In the genomic region with DNA sequence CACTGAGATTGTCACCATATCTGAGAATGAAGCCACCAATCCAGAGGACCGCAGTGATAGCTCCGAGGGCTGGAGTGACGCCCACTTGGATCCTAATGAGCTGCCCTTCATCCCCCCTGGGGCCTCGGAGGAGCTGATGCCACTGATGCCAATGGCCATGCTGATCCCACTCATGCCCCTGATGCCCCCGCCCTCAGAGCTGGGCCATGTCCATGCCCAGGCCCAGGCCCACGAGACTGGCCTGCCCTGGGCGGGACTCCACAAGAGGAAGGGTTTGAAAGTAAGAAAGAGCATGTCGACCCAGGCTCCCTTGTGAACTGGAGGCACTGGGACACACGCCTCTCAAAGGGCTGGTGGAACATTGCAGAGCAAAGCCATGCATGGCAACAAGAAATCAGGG, we compare ENCODE assay signal across 31 cellular contexts. TPM values are rescaled to one million over a fixed set of nuclear protein-coding genes. Genes with fewer than 3 reads are reported as not detected.
DNase-seq lines count a peak whose midpoint lies in the region; ATAC-seq, FAIRE-seq and TF ChIP-seq lines count a peak whose summit lies in the region.
"Had no signal": no experiment of that assay in that cellular context is flagged by ENCODE, and none has a peak within 500 bp of the region (broad histone marks: within the 10 kb centered on the region; RNA-seq: fewer than 3 reads in every experiment).

No MANE protein-coding gene starts in this region.

- H3K9me3 ChIP-seq in kidney (ENCODE audit: control insufficient read depth in 1 of 2, low read length in 2 of 2) (no peaks in the 10 kb centered on the region), neuronal stem cell (replicated peaks in 1 of 2; ENCODE audit: control insufficient read depth in 2 of 2, insufficient read depth in 1 of 2, low read depth in 1 of 2, low read length in 2 of 2) (no peaks in the 10 kb centered on the region)
- H3K9me3 ChIP-seq: BE2C, BLaER1 had no signal

- H3K27me3 ChIP-seq in neuronal stem cell (ENCODE audit: control insufficient read depth in 3 of 3, insufficient read depth in 3 of 3, low read depth in 1 of 3, low read length in 3 of 3): peaks cover 0 to under 1% (median 0%) of the 10 kb centered on the region in 3 experiments
- H3K27me3 ChIP-seq: BE2C had no signal

- intact Hi-C loops in natural killer cell (cut with micrococcal nuclease) (no loop called here), kidney (cut with DNase I) (no loop called here)

- ATAC-seq in natural killer cell treated with Interleukin-12 subunit alpha and Interleukin-12 subunit beta and Interleukin-15 and Interleukin-18, amount 100 ng/mL, for 72 hours: no peak
- ATAC-seq in natural killer cell (no peak), HG03354 (IDR thresholded peaks at IDR 0.05; ENCODE audit: poor library complexity, severe bottlenecking, unreplicated experiment) (no peak)
- ATAC-seq: GM12878 had no signal

- no peak overlapping the region for H4K91ac ChIP-seq in neuronal stem cell (ENCODE audit: low read depth, low read length, poor library complexity)

- no peaks in the 10 kb centered on the region for H3K36me3 ChIP-seq in kidney (ENCODE audit: control insufficient read depth in 1 of 2, insufficient read depth in 2 of 2, low read length in 2 of 2)
- H3K36me3 ChIP-seq in neuronal stem cell (replicated peaks in 1 of 2; ENCODE audit: control insufficient read depth in 2 of 2, insufficient read depth in 2 of 2, low read length in 2 of 2): no peaks in the 10 kb centered on the region
- H3K36me3 ChIP-seq: BE2C, BLaER1 had no signal

- no peak overlapping the region for H4K8ac ChIP-seq in neuronal stem cell (ENCODE audit: low read depth, low read length)

- no peak overlapping the region for H2BK12ac ChIP-seq in neuronal stem cell (ENCODE audit: low read length)

- no peak overlapping the region for H3K4me3 Mint-ChIP-seq in natural killer cell treated with Interleukin-12 subunit alpha and Interleukin-12 subunit beta and Interleukin-15 and Interleukin-18, amount 100 ng/mL, for 72 hours
- no peak overlapping the region for H3K4me3 Mint-ChIP-seq in natural killer cell
- H3K4me3 Mint-ChIP-seq: CD14-positive monocyte; CD4-positive, alpha-beta memory T cell; CD8-positive, alpha-beta memory T cell had no signal

- no peak overlapping the region for H3K4me2 ChIP-seq in neuronal stem cell (ENCODE audit: insufficient read depth, low read length, poor library complexity, severe bottlenecking)
- H3K4me2 ChIP-seq: BLaER1 had no signal

- H3K23ac ChIP-seq in neuronal stem cell (ENCODE audit: low read depth, low read length, poor library complexity): peak overlapping the region; percentile 6

- no peak overlapping the region for H3K9ac ChIP-seq in kidney (ENCODE audit: low read length in 2 of 2)
- H3K9ac ChIP-seq in neuronal stem cell (ENCODE audit: low read depth, low read length, poor library complexity): no peak overlapping the region
- H3K9ac ChIP-seq: BLaER1 had no signal

- no peaks in the 10 kb centered on the region for H3K4me1 Mint-ChIP-seq in natural killer cell treated with Interleukin-12 subunit alpha and Interleukin-12 subunit beta and Interleukin-15 and Interleukin-18, amount 100 ng/mL, for 72 hours (ENCODE audit: low read depth in 2 of 2)
- H3K4me1 Mint-ChIP-seq in natural killer cell: no peaks in the 10 kb centered on the region
- H3K4me1 Mint-ChIP-seq: CD14-positive monocyte; CD4-positive, alpha-beta memory T cell; CD4-positive, CD25-positive, alpha-beta regulatory T cell; CD8-positive, alpha-beta memory T cell had no signal

- H3K4me3 ChIP-seq in kidney (ENCODE audit: low read length in 2 of 2) (no peak overlapping the region), neuronal stem cell (ENCODE audit: low read length in 2 of 2) (no peak overlapping the region)
- H3K4me3 ChIP-seq: BLaER1, GM12878 had no signal

- no peak for TF ChIP-seq CTCF in natural killer cell (IDR thresholded peaks at IDR 0.05)
- no peak for TF ChIP-seq CTCF in kidney (IDR thresholded peaks at IDR 0.05; ENCODE audit: borderline replicate concordance, extremely low read depth, insufficient read depth)

- no peaks in the 10 kb centered on the region for H3K79me1 ChIP-seq in neuronal stem cell (ENCODE audit: low read depth, low read length)

- peaks cover 0 to 5% of the 10 kb centered on the region in 2 donors for H3K27me3 Mint-ChIP-seq in natural killer cell treated with Interleukin-12 subunit alpha and Interleukin-12 subunit beta and Interleukin-15 and Interleukin-18, amount 100 ng/mL, for 72 hours
- H3K27me3 Mint-ChIP-seq in natural killer cell (ENCODE audit: low read depth in 2 of 2): peaks cover 0 to 3% of the 10 kb centered on the region in 2 donors

- no peaks in the 10 kb centered on the region for H3K9me3 Mint-ChIP-seq in natural killer cell treated with Interleukin-12 subunit alpha and Interleukin-12 subunit beta and Interleukin-15 and Interleukin-18, amount 100 ng/mL, for 72 hours
- H3K9me3 Mint-ChIP-seq in natural killer cell: no peaks in the 10 kb centered on the region
- H3K9me3 Mint-ChIP-seq: CD14-positive monocyte; CD4-positive, alpha-beta memory T cell; CD8-positive, alpha-beta memory T cell had no signal

- H2BK15ac ChIP-seq in neuronal stem cell (ENCODE audit: low read length): no peak overlapping the region

- H3K4me1 ChIP-seq in kidney (ENCODE audit: control insufficient read depth in 1 of 2, insufficient read depth in 1 of 2, low read depth in 1 of 2, low read length in 2 of 2): no peaks in the 10 kb centered on the region
- no peaks in the 10 kb centered on the region for H3K4me1 ChIP-seq in neuronal stem cell (ENCODE audit: control insufficient read depth in 2 of 2, insufficient read depth in 1 of 2, low read depth in 1 of 2, low read length in 2 of 2)
- H3K4me1 ChIP-seq: BE2C had no signal

- H3K14ac ChIP-seq in neuronal stem cell (ENCODE audit: low read length): no peak overlapping the region

- H3K4ac ChIP-seq in neuronal stem cell (ENCODE audit: low read length): no peak overlapping the region

- no peak overlapping the region for H3K27ac Mint-ChIP-seq in natural killer cell treated with Interleukin-12 subunit alpha and Interleukin-12 subunit beta and Interleukin-15 and Interleukin-18, amount 100 ng/mL, for 72 hours
- no peak overlapping the region for H3K27ac Mint-ChIP-seq in natural killer cell
- H3K27ac Mint-ChIP-seq: CD4-positive, alpha-beta memory T cell; CD4-positive, CD25-positive, alpha-beta regulatory T cell had no signal

- no peak overlapping the region for H2AK5ac ChIP-seq in neuronal stem cell (ENCODE audit: low read depth, low read length)

- no CpG with 5 or more reads among the region's 9 CpGs for WGBS in neuronal stem cell (ENCODE audit: extremely low coverage in 2 of 2, insufficient read length in 2 of 2, insufficient replicate concordance in 1 of 2), 2 donors

- H3K27ac ChIP-seq in kidney (ENCODE audit: low read depth in 2 of 2, low read length in 2 of 2) (no peak overlapping the region), neuronal stem cell (replicated peaks; ENCODE audit: low read length) (no peak overlapping the region)
- H3K27ac ChIP-seq: BLaER1 had no signal

- H2AFZ ChIP-seq in neuronal stem cell (ENCODE audit: low read length): no peak overlapping the region

- no peak overlapping the region for H2BK5ac ChIP-seq in neuronal stem cell (ENCODE audit: low read length)

- H2BK120ac ChIP-seq in neuronal stem cell (ENCODE audit: low read depth, low read length): no peak overlapping the region

- H3K18ac ChIP-seq in neuronal stem cell (ENCODE audit: low read length): no peak overlapping the region

- DNase-seq in natural killer cell treated with Interleukin-12 subunit alpha and Interleukin-12 subunit beta and Interleukin-15 and Interleukin-18, amount 100 ng/mL, for 72 hours (ENCODE audit: low spot score): peak; percentile 50
- no peak for DNase-seq in natural killer cell
- peak; percentile 36 for DNase-seq in kidney
- DNase-seq in neuronal stem cell (ENCODE audit: low spot score): no peak
- DNase-seq in NCI-H187 treated with DMSO at 0.1 percent for 48 hours (lab: John Stamatoyannopoulos, UW): no peak
- DNase-seq: 8988T; ACHN; BE2C; C1 segment of cervical spinal cord; CD4-positive, alpha-beta memory T cell; CD4-positive, CD25-positive, alpha-beta regulatory T cell; CD8-positive, alpha-beta memory T cell; COR-L47; DMS 273 treated with DMSO at 0.1 percent for 48 hours; DMS153; DMS53; DMS79; DND-41; EL; GDM1 had no signal

- H3K36me3 Mint-ChIP-seq in natural killer cell treated with Interleukin-12 subunit alpha and Interleukin-12 subunit beta and Interleukin-15 and Interleukin-18, amount 100 ng/mL, for 72 hours: no peaks in the 10 kb centered on the region
- no peaks in the 10 kb centered on the region for H3K36me3 Mint-ChIP-seq in natural killer cell
- H3K36me3 Mint-ChIP-seq: CD14-positive monocyte; CD4-positive, alpha-beta memory T cell; CD4-positive, CD25-positive, alpha-beta regulatory T cell; CD8-positive, alpha-beta memory T cell had no signal

- FAIRE-seq in kidney (lab: Jason Lieb, UNC): no peak
- FAIRE-seq: A204.1, GM12878, GM12892, GM18507 had no signal

RNA-seq across cellular contexts. Expression of a gene that starts 2.0 kb away (rescaled TPM):
- total RNA-seq in natural killer cell treated with Interleukin-12 subunit alpha and Interleukin-12 subunit beta and Interleukin-15 and Interleukin-18, amount 100 ng/mL, for 72 hours: not detected
- total RNA-seq in natural killer cell (not detected), kidney (not detected)
- polyA plus RNA-seq in kidney (ENCODE audit: insufficient read depth, low read depth, low replicate concordance): not detected
- not detected for polyA plus RNA-seq in neuronal stem cell (2013, experiment 1 of 2)
- not detected for polyA plus RNA-seq in neuronal stem cell (2013, experiment 2 of 2)
- total RNA-seq: A673; CD4-positive, alpha-beta memory T cell; CD4-positive, CD25-positive, alpha-beta regulatory T cell; CD8-positive, alpha-beta memory T cell; Daoy; G401; GM12878 had no signal
- polyA plus RNA-seq: AG04450; CD14-positive monocyte; CD4-positive, alpha-beta memory T cell; CD4-positive, CD25-positive, alpha-beta regulatory T cell; CD8-positive, alpha-beta memory T cell; GM12878 had no signal

RNA-seq across cellular contexts. Expression of a gene that starts 47.7 kb away (rescaled TPM):
- under 1 TPM; 0.14 to 0.17 TPM for total RNA-seq in natural killer cell treated with Interleukin-12 subunit alpha and Interleukin-12 subunit beta and Interleukin-15 and Interleukin-18, amount 100 ng/mL, for 72 hours
- total RNA-seq in natural killer cell (1 to 10 TPM in 1 of 3 donors, under 1 TPM in 2; 0.14 to 1.3 (median 0.58) TPM), kidney (2.9 TPM)
- 15.4 TPM for polyA plus RNA-seq in kidney (ENCODE audit: insufficient read depth, low read depth, low replicate concordance)
- polyA plus RNA-seq in neuronal stem cell (2013, experiment 1 of 2): 2.6 TPM
- 2.8 TPM for polyA plus RNA-seq in neuronal stem cell (2013, experiment 2 of 2)
- polyA plus RNA-seq: CD14-positive monocyte had no signal

Comparison
In these comparisons a context has a peak if more than half of its experiments do, and no peak if none do; other contexts are left out.
1. DNase-seq: peak in natural killer cell treated with Interleukin-12 subunit alpha and Interleukin-12 subunit beta and Interleukin-15 and Interleukin-18, amount 100 ng/mL, for 72 hours (single experiment) and kidney (single experiment); none in natural killer cell (single experiment), neuronal stem cell (single experiment) and NCI-H187 treated with DMSO at 0.1 percent for 48 hours (single experiment).